ENCODE assay signal across 19 cellular contexts in the genomic region with DNA sequence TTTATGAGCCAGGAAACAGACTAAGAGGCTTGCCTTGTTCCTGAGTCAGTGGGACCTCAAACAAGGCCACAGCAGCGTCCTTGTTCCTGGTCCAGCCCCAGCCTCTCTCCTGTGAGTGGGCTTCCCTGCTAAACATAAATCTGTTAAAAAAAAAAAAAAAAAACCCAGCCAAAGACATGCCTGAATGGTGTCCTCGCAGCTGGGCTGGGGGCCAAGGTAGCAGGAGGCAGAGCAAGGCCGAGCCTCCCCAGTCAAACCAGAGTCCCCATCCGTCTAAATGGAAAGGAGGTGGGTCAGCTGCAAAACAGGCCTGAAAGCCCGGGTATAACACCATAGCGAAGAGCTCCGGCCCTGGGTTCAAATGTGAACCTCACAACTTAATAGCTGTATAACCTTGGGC. TPM values are rescaled to one million over a fixed set of nuclear protein-coding genes. Genes with fewer than 3 reads are reported as not detected.
A peak's percentile ranks its signal among the peaks of the same experiment; 100 is the strongest.
DNase-seq lines count a peak whose midpoint lies in the region; ATAC-seq and TF ChIP-seq lines count a peak whose summit lies in the region.
"Had no signal": no experiment of that assay in that cellular context is flagged by ENCODE, and none has a peak within 500 bp of the region (broad histone marks: within the 10 kb centered on the region; RNA-seq: fewer than 3 reads in every experiment).

No MANE protein-coding gene starts in this region.

- peak; percentile 34 for DNase-seq in activated effector memory CD4-positive, alpha-beta T cell treated with anti-CD3 and anti-CD28 coated beads, Interleukin-2, amount 50 U/mL, for 16 hours
- no peak for DNase-seq in activated effector memory CD4-positive, alpha-beta T cell treated with Interleukin-2 at 50 U/mL for 16 hours
- peak; percentile 46 for DNase-seq in cerebellum (ENCODE audit: low spot score)
- DNase-seq in spleen: no peak
- DNase-seq in PC-9: no peak
- DNase-seq: AML-193; CD4-positive, alpha-beta memory T cell; DMS153; DMS79; GF-D8; HCEC 1CT; KBM-7 had no signal

- H3K9me2 ChIP-seq in PC-9 (ENCODE audit: insufficient read depth): no peaks in the 10 kb centered on the region

- TF ChIP-seq CTCF in spleen (IDR thresholded peaks at IDR 0.05 in 8 of 11, conservative IDR thresholded peaks at IDR 0.05 in 3 of 11) (no peak), PC-9 (conservative IDR thresholded peaks at IDR 0.05) (no peak)

- no peak for ATAC-seq in GM19463 (IDR thresholded peaks at IDR 0.05; ENCODE audit: unreplicated experiment)
- ATAC-seq in HG02642 (IDR thresholded peaks at IDR 0.05; ENCODE audit: poor library complexity, unreplicated experiment): no peak
- ATAC-seq: A549, GM23338, HepG2 had no signal

- no peak overlapping the region for H2AFZ ChIP-seq in PC-9
- H2AFZ ChIP-seq: GM23338 had no signal

- H3K36me3 ChIP-seq in spleen: no peaks in the 10 kb centered on the region
- no peaks in the 10 kb centered on the region for H3K36me3 ChIP-seq in PC-9 (ENCODE audit: low read depth)

- peaks cover 0 to under 1% (median 0%) of the 10 kb centered on the region in 8 donors for H3K9me3 ChIP-seq in spleen
- no peaks in the 10 kb centered on the region for H3K9me3 ChIP-seq in PC-9 (ENCODE audit: insufficient read depth, low read depth)

- CTCF ChIA-PET in PC-9 (lab: Charles Lee): interaction anchor here (0.6 kb wide), 1 partner anchor 445 kb away, joined by 6 read pairs; no protein-coding TSS in a partner anchor

- no peak for TF ChIP-seq POLR2A in spleen (IDR thresholded peaks at IDR 0.05)

- POLR2A ChIA-PET in PC-9 (lab: Charles Lee; ENCODE audit: unreplicated experiment): no interaction called here

- H3K27ac ChIP-seq in spleen (peak overlapping the region in 7 of 8 donors; percentile 6 to 63 (median 33)), PC-9 (no peak overlapping the region)
- H3K27ac ChIP-seq: 22Rv1, C4-2B had no signal

- intact Hi-C loops in spleen (cut with DNase I; ENCODE audit: low total_unique reads): loop anchor here (5.0 kb wide), 1 partner anchor 62 kb away; no protein-coding TSS in a partner anchor
- intact Hi-C loops in PC-9 (cut with micrococcal nuclease; ENCODE audit: unreplicated experiment): no loop called here

- no peak overlapping the region for H3K4me3 ChIP-seq in spleen
- H3K4me3 ChIP-seq in PC-9: no peak overlapping the region
- H3K4me3 ChIP-seq: A549, GM23338 had no signal

- 0 out of 2 replicates have a peak, but pooled peaks cover 4% of the 10 kb centered on the region for H3F3A ChIP-seq in PC-9 (ENCODE audit: insufficient read depth, low read depth)

- no peaks in the 10 kb centered on the region for H3K79me2 ChIP-seq in PC-9 (ENCODE audit: low read depth)

- H3K4me1 ChIP-seq in spleen: peaks cover 0 to 28% (median 16%) of the 10 kb centered on the region in 6 donors
- peaks cover 10% of the 10 kb centered on the region; the same call in 1 of the 2 replicates for H3K4me1 ChIP-seq in PC-9 (replicated peaks; ENCODE audit: insufficient read depth)

- H3K4me2 ChIP-seq in PC-9: no peak overlapping the region
- H3K4me2 ChIP-seq: A549, GM23338 had no signal

- H3K27me3 ChIP-seq in spleen (replicated peaks in 1 of 7) (peaks cover 0 to 14% (median 0%) of the 10 kb centered on the region in 7 donors), PC-9 (ENCODE audit: insufficient read depth, low read depth) (no peaks in the 10 kb centered on the region)

- WGBS in spleen, 5 donors: 44 to 81% (median 73%) methylated on average over 7 of the region's 7 CpGs

- H4K20me1 ChIP-seq in PC-9 (ENCODE audit: insufficient read depth): no peaks in the 10 kb centered on the region

- BruUV-seq in PC-9 (replicated peaks; lab: Mats Ljungman, UMichigan): no TSS peak

RNA-seq across cellular contexts. Expression of a gene that starts 18.1 kb away (rescaled TPM):
- total RNA-seq in cerebellum (6.5 TPM), spleen (10 to 100 TPM; 13.6 to 19.7 (median 16.4) TPM), PC-9 (2021) (11.7 and 16.5 TPM in 2 replicates)
- 1 to 10 TPM; 2.7 to 6.2 (median 2.9) TPM for polyA plus RNA-seq in spleen

Comparison
In these comparisons a context has a peak if more than half of its experiments do, and no peak if none do; other contexts are left out.
1. DNase-seq: peak in activated effector memory CD4-positive, alpha-beta T cell treated with anti-CD3 and anti-CD28 coated beads, Interleukin-2, amount 50 U/mL, for 16 hours (single experiment) and cerebellum (single experiment); none in activated effector memory CD4-positive, alpha-beta T cell treated with Interleukin-2 at 50 U/mL for 16 hours (single experiment), spleen (single experiment) and PC-9 (0 of 2).